In the genomic region with DNA sequence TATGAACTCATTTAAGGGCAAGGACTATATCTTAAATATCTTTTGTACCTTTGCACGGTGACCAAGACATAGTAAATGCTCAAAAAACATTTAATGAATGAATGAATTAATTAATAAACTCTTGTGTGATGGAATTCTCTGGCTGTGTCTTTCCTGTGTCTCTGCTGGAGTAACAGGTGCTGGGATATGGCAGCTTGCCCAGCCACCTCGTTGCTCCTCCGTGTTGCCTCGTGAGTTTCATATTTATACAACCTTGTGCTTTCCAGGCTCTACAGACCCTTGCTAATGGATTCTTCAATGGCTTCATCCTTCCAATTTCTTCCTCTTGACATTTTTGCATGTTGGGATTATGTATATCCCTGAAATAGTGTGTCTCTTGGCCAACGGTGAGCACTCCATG, we compare ENCODE assay signal across 21 cellular contexts. TPM values are rescaled to one million over a fixed set of nuclear protein-coding genes. Genes with fewer than 3 reads are reported as not detected.
"Had no signal": no experiment of that assay in that cellular context is flagged by ENCODE, and none has a peak within 500 bp of the region (broad histone marks: within the 10 kb centered on the region; RNA-seq: fewer than 3 reads in every experiment).

No MANE protein-coding gene starts in this region.

- DNase-seq: Kasumi-1, MM.1S, NCI-H1092 treated with DMSO at 0.1 percent for 48 hours, NCI-H1436, NCI-H187, NCI-H2029, NCI-H2081 treated with DMSO at 0.1 percent for 48 hours, NCI-H2171, NCI-H226, NCI-H446, NCI-H510A, NCI-H524 treated with DMSO at 0.1 percent for 48 hours, NCI-H82, RPMI8226, SHP77 treated with DMSO at 0.1 percent for 48 hours, SJCRH30 had no signal

- H3K4me3 ChIP-seq: K562, SJCRH30 had no signal

- H3K36me3 Mint-ChIP-seq: IgD-negative memory B cell had no signal

- H3K4me1 ChIP-seq: SJCRH30 had no signal

- H3K27ac ChIP-seq: HL-60, KMS-11, SJCRH30 had no signal

- ATAC-seq: K562, SK-N-SH treated with all-trans-retinoic acid at 6 μM for 48 hours had no signal

- H3K27ac Mint-ChIP-seq: IgD-negative memory B cell had no signal

- H3K4me1 Mint-ChIP-seq: IgD-negative memory B cell had no signal

- H3K9me3 ChIP-seq: SJCRH30 had no signal

- H3K4me3 Mint-ChIP-seq: IgD-negative memory B cell had no signal

- H3K27me3 ChIP-seq: SJCRH30 had no signal

- H3K36me3 ChIP-seq: SJCRH30 had no signal

- H3K27me3 Mint-ChIP-seq: IgD-negative memory B cell had no signal

RNA-seq across cellular contexts. Expression of gene CTAGE1, which starts 30.4 kb away (rescaled TPM):
- total RNA-seq: K562, SJCRH30 had no signal
